ENCODE assay signal across 9 cellular contexts in the genomic region with DNA sequence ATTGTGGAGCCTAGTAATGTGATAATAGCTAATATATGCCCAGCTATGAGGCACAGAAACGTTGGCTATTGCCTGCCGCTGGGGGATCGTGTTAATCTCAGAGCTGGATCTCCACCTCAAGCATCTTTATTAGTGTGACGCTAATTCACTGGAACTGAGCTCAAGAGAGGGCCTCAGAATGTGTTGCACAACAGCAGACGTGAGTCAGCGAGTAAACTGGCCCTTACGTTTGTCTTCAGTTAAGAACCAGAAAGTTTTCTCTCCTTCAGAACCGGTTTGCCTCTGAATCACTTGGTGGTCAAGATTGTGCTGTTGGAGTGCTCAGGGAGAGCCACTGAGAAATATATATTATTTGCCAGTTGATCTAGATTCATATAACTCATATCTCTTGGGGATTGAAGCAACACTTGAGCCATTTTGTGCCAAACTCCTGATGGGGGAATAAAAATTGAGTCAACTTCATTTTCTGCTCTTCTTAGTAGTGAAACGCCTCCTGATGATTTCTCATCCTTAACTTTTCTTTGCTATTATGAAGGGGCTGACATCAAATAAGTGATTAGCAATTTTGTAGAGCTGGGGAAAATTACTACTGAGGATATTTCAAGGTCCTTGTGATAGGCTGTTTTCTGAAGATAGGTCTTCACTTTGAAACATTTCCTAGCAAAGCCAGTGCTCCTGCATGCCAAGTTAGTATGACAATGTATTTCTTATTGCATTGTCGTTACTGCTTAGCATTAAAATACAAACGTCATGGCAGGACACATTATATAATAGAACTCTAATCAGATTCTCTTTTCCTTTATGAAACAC. TPM values are rescaled to one million over a fixed set of nuclear protein-coding genes. Genes with fewer than 3 reads are reported as not detected.
DNase-seq lines count a peak whose midpoint lies in the region; ATAC-seq lines count a peak whose summit lies in the region.
"Had no signal": no experiment of that assay in that cellular context is flagged by ENCODE, and none has a peak within 500 bp of the region (broad histone marks: within the 10 kb centered on the region; RNA-seq: fewer than 3 reads in every experiment).

No MANE protein-coding gene starts in this region.

- peaks cover 35% of the 10 kb centered on the region for H3K4me1 ChIP-seq in skeletal muscle satellite cell (ENCODE audit: control insufficient read depth, insufficient read depth, low read length)

- H3K27me3 ChIP-seq in skeletal muscle satellite cell (ENCODE audit: control insufficient read depth, insufficient read depth, low read length), result no peaks in the 10 kb centered on the region

- DNase-seq in GOT3 (lab: John Stamatoyannopoulos, UW) (peak; percentile 74), SK-N-DZ (ENCODE audit: low spot score) (peak; percentile 39), Right ventricle myocardium superior (peak; percentile 71), COLO668 (lab: John Stamatoyannopoulos, UW; ENCODE audit: unreplicated experiment) (no peak)
- DNase-seq in activated T-cell treated with anti-CD3 and anti-CD28 coated beads, Interleukin-2, amount 50 U/mL, for 48 hours, result no peak
- DNase-seq: activated naive CD4-positive, alpha-beta T cell treated with anti-CD3 and anti-CD28 coated beads, Interleukin-2, amount 10 ng/mL, durations not matched to agents 7 days and 5 days had no signal

- no peak overlapping the region for H3K4me3 ChIP-seq in skeletal muscle satellite cell (ENCODE audit: low read length)

- intact Hi-C loops in Right ventricle myocardium superior (cut with DNase I), result no loop called here

- H3K9me3 ChIP-seq in skeletal muscle satellite cell (replicated peaks; ENCODE audit: low read length), result no peaks in the 10 kb centered on the region

- H3K4me2 ChIP-seq in skeletal muscle satellite cell (ENCODE audit: low read length), result peak overlapping the region; percentile 54

- H3K36me3 ChIP-seq in skeletal muscle satellite cell (ENCODE audit: insufficient read depth, low read length), result peaks cover 4% of the 10 kb centered on the region

- H3K9ac ChIP-seq in skeletal muscle satellite cell (ENCODE audit: low read depth, low read length), result peak overlapping the region; percentile 68

- ATAC-seq in Right ventricle myocardium superior (ENCODE audit: poor library complexity), result peak; percentile 88
- no peak for ATAC-seq in GM18873 (IDR thresholded peaks at IDR 0.05; ENCODE audit: low FRiP score, unreplicated experiment)
- ATAC-seq in HG02571 (IDR thresholded peaks at IDR 0.05; ENCODE audit: unreplicated experiment), result no peak

RNA-seq across cellular contexts. Expression of a gene that starts 22.3 kb away (rescaled TPM):
- polyA plus RNA-seq in SK-N-DZ (2014; cell fraction: cytosol; rRNA removed), result 167 and 193 TPM in 2 replicates
- 87.9 and 91.2 TPM in 2 replicates for polyA plus RNA-seq in SK-N-DZ (2014; cell fraction: nucleus; rRNA removed)
- 359 TPM for total RNA-seq in Right ventricle myocardium superior
- total RNA-seq in skeletal muscle satellite cell (2012; rRNA removed), result 87.4 and 106 TPM in 2 replicates

RNA-seq across cellular contexts. Expression of a gene that starts 22.7 kb away (rescaled TPM):
- polyA plus RNA-seq in SK-N-DZ (2014; cell fraction: cytosol; rRNA removed), result 14.6 and 21.9 TPM in 2 replicates
- 15.3 and 17.0 TPM in 2 replicates for polyA plus RNA-seq in SK-N-DZ (2014; cell fraction: nucleus; rRNA removed)
- total RNA-seq in Right ventricle myocardium superior, result 21.5 TPM
- total RNA-seq in skeletal muscle satellite cell (2012; rRNA removed), result 14.0 and 14.7 TPM in 2 replicates

Comparison
In these comparisons a context has a peak if more than half of its experiments do, and no peak if none do; other contexts are left out.
1. DNase-seq: peak in GOT3 (single experiment), SK-N-DZ (single experiment) and Right ventricle myocardium superior (single experiment); none in activated T-cell treated with anti-CD3 and anti-CD28 coated beads, Interleukin-2, amount 50 U/mL, for 48 hours (0 of 2) and COLO668 (single experiment).